14 cellular contexts compared by ENCODE assay signal in the genomic region with DNA sequence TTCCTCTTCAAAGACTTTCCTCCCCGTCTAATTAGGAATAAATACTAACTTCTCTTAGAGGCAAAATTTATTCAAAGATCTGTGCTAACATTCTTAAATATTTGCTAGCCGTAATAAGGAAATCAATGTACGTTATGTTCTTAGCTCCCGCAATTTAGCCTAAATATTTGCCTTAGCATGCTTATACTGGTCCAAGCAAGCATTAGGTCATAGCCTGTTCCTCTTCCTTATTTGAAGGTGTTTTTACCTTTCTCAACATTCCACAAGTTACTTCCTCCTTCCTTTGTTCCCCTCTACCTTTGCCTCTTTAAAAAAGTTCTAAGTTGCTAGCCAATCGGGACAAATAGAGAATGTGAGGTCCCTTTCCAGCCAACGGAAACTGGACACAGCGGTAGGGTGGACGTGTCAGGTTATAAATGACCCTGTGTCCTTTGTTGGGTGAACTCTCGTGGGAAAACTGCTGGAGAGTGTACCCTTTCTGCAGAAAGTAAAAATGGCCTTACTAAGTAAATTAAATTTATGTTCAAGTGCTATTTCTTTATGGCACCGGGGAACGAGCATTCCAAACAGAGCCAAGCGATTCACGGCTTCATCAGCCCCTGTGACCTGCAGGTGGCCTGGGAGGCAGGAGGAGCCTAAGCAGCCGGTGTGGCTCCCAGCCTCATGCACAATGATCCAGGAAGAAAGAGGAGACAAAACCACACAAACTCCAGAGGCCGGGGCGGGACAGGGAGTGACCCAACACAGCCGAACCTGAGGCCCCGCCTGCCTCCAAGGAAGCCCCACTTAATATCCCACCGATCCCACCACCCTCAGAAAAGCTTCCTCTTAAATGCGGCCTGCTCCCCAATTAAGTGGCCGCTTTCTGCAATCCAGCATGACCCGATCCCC.
DNase-seq lines count a peak whose midpoint lies in the region; ATAC-seq, FAIRE-seq and TF ChIP-seq lines count a peak whose summit lies in the region.
"Had no signal": no experiment of that assay in that cellular context is flagged by ENCODE, and none has a peak within 500 bp of the region (broad histone marks: within the 10 kb centered on the region; RNA-seq: fewer than 3 reads in every experiment).

No MANE protein-coding gene starts in this region.

- H3K36me3 ChIP-seq in neutrophil (peaks cover 52% of the 10 kb centered on the region), aorta (ENCODE audit: control insufficient read depth in 1 of 2, insufficient read depth in 2 of 2, low read length in 1 of 2) (no peaks in the 10 kb centered on the region)

- DNase-seq in right cardiac atrium: peak; percentile 2 to 38 (median 29)
- DNase-seq in left ventricle myocardium superior: no peak
- DNase-seq in foreskin keratinocyte: peak; percentile 51 to 72
- peak; percentile 33 to 67 for DNase-seq in aorta
- DNase-seq in germinal center (ENCODE audit: low spot score): no peak
- DNase-seq in effector CD8-positive, alpha-beta T cell (lab: John Stamatoyannopoulos, UW): no peak
- no peak for DNase-seq in GM12891 (ENCODE audit: insufficient read length, low spot score)
- DNase-seq: activated CD4-positive, alpha-beta T cell treated with anti-CD3 and anti-CD28 coated beads, Interleukin-2, amount 50 U/mL, for 48 hours; brain microvascular endothelial cell; NCI-H82; SHP77; T-helper 9 cell had no signal

- H3K27ac ChIP-seq in right cardiac atrium (ENCODE audit: low read length) (no peak overlapping the region), foreskin keratinocyte (no peak overlapping the region), neutrophil (peak overlapping the region; percentile 88), aorta (ENCODE audit: low read depth in 1 of 2, low read length in 2 of 2) (peak overlapping the region in 1 of 2 donors; percentile 11)
- H3K27ac ChIP-seq: brain microvascular endothelial cell had no signal

- H3K4me3 ChIP-seq in right cardiac atrium (ENCODE audit: low read length) (no peak overlapping the region), neutrophil (ENCODE audit: low read depth in 1 of 2, low read length in 1 of 2) (peak overlapping the region in 1 of 2 experiments; percentile 38), aorta (ENCODE audit: low read length in 2 of 2) (no peak overlapping the region)

- no peaks in the 10 kb centered on the region for H3K27me3 ChIP-seq in right cardiac atrium (ENCODE audit: control insufficient read depth, insufficient read depth)
- no peaks in the 10 kb centered on the region for H3K27me3 ChIP-seq in foreskin keratinocyte
- H3K27me3 ChIP-seq in neutrophil: no peaks in the 10 kb centered on the region
- H3K27me3 ChIP-seq in aorta (ENCODE audit: control insufficient read depth in 1 of 2, insufficient read depth in 2 of 2, low read length in 1 of 2): no peaks in the 10 kb centered on the region
- H3K27me3 ChIP-seq: brain microvascular endothelial cell had no signal

- no peak for TF ChIP-seq POLR2A in GM12891 (IDR thresholded peaks at IDR 0.05; ENCODE audit: low read depth, low read length)

- no peak for FAIRE-seq in GM12891 (lab: Jason Lieb, UNC)
- FAIRE-seq: urothelium cell line had no signal

- 89% methylated on average over 22 of the region's 22 CpGs for WGBS in right cardiac atrium
- 78 to 87% methylated on average over 22 of the region's 22 CpGs for WGBS in aorta, 2 donors

- ATAC-seq in right cardiac atrium (no peak), left ventricle myocardium superior (no peak), foreskin keratinocyte (peak; percentile 31), aorta (ENCODE audit: low FRiP score) (no peak)

- H3K4me1 ChIP-seq in right cardiac atrium (ENCODE audit: control insufficient read depth, insufficient read depth, low read length) (peaks cover 21% of the 10 kb centered on the region), foreskin keratinocyte (peaks cover 16% of the 10 kb centered on the region), neutrophil (ENCODE audit: control insufficient read depth in 1 of 2, insufficient read depth in 1 of 2, low read depth in 1 of 2, low read length in 1 of 2) (peaks cover 20 to 25% of the 10 kb centered on the region in 2 experiments), aorta (ENCODE audit: control insufficient read depth in 1 of 2, insufficient read depth in 2 of 2, low read length in 2 of 2) (peaks cover 1 to 3% of the 10 kb centered on the region in 2 donors)

- no peaks in the 10 kb centered on the region for H3K9me3 ChIP-seq in right cardiac atrium (ENCODE audit: control insufficient read depth, low read length)
- no peaks in the 10 kb centered on the region for H3K9me3 ChIP-seq in neutrophil
- H3K9me3 ChIP-seq in aorta (ENCODE audit: control insufficient read depth, low read length): no peaks in the 10 kb centered on the region

- intact Hi-C loops in right cardiac atrium (cut with DNase I) (loop anchor here in 1 of 4 donors (5.0 kb wide), 1 partner anchor 53 kb away; no protein-coding TSS in a partner anchor), left ventricle myocardium superior (cut with micrococcal nuclease) (no loop called here), aorta (cut with DNase I) (no loop called here)

- no peak for TF ChIP-seq CTCF in foreskin keratinocyte (conservative IDR thresholded peaks at IDR 0.05)
- no peak for TF ChIP-seq CTCF in neutrophil (IDR thresholded peaks at IDR 0.05)

TF ChIP-seq in GM12891, 5 proteins besides CTCF, POLR2A, EP300 and RAD21:
- TF ChIP-seq PAX5 (IDR thresholded peaks at IDR 0.05; ENCODE audit: insufficient read depth, low read length, severe bottlenecking) (no peak), SPI1 (IDR thresholded peaks at IDR 0.05; ENCODE audit: low read depth, low read length) (no peak), TAF1 (IDR thresholded peaks at IDR 0.05; ENCODE audit: low read depth, low read length) (no peak)

Comparison
In these comparisons a context has a peak if more than half of its experiments do, and no peak if none do; other contexts are left out.
1. DNase-seq: peak in right cardiac atrium (3 of 3), foreskin keratinocyte (2 of 2) and aorta (2 of 2); none in left ventricle myocardium superior (single experiment), germinal center (single experiment), effector CD8-positive, alpha-beta T cell (single experiment) and GM12891 (single experiment).